In the genomic region with DNA sequence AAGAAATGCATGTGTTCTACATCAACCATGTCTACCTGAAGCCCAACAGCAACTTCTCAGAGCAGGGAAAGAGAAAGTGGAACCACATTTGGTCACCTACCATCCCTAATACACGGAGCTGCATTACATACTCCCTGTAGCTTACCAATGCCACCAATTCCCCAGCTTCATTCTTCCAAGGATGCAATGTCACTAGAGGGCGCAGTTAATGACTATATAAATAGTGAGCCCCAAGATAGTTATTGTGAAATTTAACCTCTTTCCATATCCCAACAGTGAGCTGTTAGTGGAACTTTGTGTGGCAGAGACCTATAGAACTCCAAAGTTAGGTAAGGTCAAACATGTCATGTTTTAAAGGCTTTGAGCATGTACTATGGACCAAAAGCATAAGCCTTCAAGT, we compare ENCODE assay signal across 10 cellular contexts.
A peak's percentile ranks its signal among the peaks of the same experiment; 100 is the strongest.
DNase-seq lines count a peak whose midpoint lies in the region; ATAC-seq, FAIRE-seq and TF ChIP-seq lines count a peak whose summit lies in the region.
"Had no signal": no experiment of that assay in that cellular context is flagged by ENCODE, and none has a peak within 500 bp of the region (broad histone marks: within the 10 kb centered on the region; RNA-seq: fewer than 3 reads in every experiment).

No MANE protein-coding gene starts in this region.

- POLR2A ChIA-PET in activated CD8-positive, alpha-beta T cell treated with anti-CD3 and anti-CD28 coated beads, Interleukin-2, amount 10 ng/mL, durations not matched to agents 7 days and 5 days (lab: Charles Lee), result no interaction called here
- POLR2A ChIA-PET in HepG2 (lab: Yijun Ruan, JAX), result no interaction called here

- WGBS in HepG2 (ENCODE audit: low lambda C conversion rate), result 51% methylated on average over 2 of the region's 2 CpGs
- 64 to 90% (median 72%) methylated on average over 2 of the region's 2 CpGs for WGBS in heart left ventricle, 4 donors

- no peak overlapping the region for H3K4me2 ChIP-seq in HepG2 (ENCODE audit: low read depth, low read length)

- CTCF ChIA-PET in activated CD8-positive, alpha-beta T cell treated with anti-CD3 and anti-CD28 coated beads, Interleukin-2, amount 10 ng/mL, durations not matched to agents 7 days and 5 days (lab: Charles Lee), result interaction anchor here (0.6 to 2.1 kb wide), 6 partner anchors 11 to 736 kb away, joined by 3 to 8 read pairs (median 6); no protein-coding TSS in a partner anchor
- CTCF ChIA-PET in HepG2 (lab: Yijun Ruan, JAX; ENCODE audit: low intra/inter-chr PET ratio, low total read pairs), result interaction anchor here (0.6 to 1.8 kb wide), 5 partner anchors 78 to 736 kb away, joined by 3 to 7 read pairs (median 4); no protein-coding TSS in a partner anchor

- DNase-seq in Daoy (ENCODE audit: low read depth) (peak; percentile 40), KBM-7 (peak; percentile 45), HepG2 (ENCODE audit: low spot score) (peak; percentile 52), cerebellar cortex (ENCODE audit: low spot score) (no peak), NCI-H1417 (lab: John Stamatoyannopoulos, UW) (no peak), heart left ventricle (no peak)
- DNase-seq in activated CD8-positive, alpha-beta T cell treated with anti-CD3 and anti-CD28 coated beads, Interleukin-2, amount 10 ng/mL, durations not matched to agents 7 days and 5 days, result peak; percentile 26
- no peak for DNase-seq in activated CD8-positive, alpha-beta memory T cell treated with anti-CD3 and anti-CD28 coated beads for 24 hours

- H3K9me3 Mint-ChIP-seq in activated CD8-positive, alpha-beta T cell treated with anti-CD3 and anti-CD28 coated beads, Interleukin-2, amount 10 ng/mL, durations not matched to agents 7 days and 5 days (ENCODE audit: insufficient read depth), result no peaks in the 10 kb centered on the region

- in situ Hi-C loops in KBM-7 (cut with MboI; ENCODE audit: low pct_unique_long_range_greater_than_20kb, low sequenced_read_pairs) (no loop called here), HepG2 (cut with HindIII; ENCODE audit: extremely low pct_ligation_motif_present, low pct_unique_long_range_greater_than_20kb) (no loop called here)

- H3K27ac Mint-ChIP-seq in activated CD8-positive, alpha-beta T cell treated with anti-CD3 and anti-CD28 coated beads, Interleukin-2, amount 10 ng/mL, durations not matched to agents 7 days and 5 days, result no peak overlapping the region
- H3K27ac Mint-ChIP-seq: brain had no signal

- H3K4me1 Mint-ChIP-seq in activated CD8-positive, alpha-beta T cell treated with anti-CD3 and anti-CD28 coated beads, Interleukin-2, amount 10 ng/mL, durations not matched to agents 7 days and 5 days (ENCODE audit: low read depth), result no peaks in the 10 kb centered on the region

- TF ChIP-seq CTCF in HepG2 (CRISPR knock-in tag; IDR thresholded peaks at IDR 0.05), result peak; percentile 53
- TF ChIP-seq CTCF in heart left ventricle (IDR thresholded peaks at IDR 0.05), result peak in 5 of 12 donors; percentile 13 to 24 (median 17)

- TF ChIP-seq POLR2A in HepG2 (IDR thresholded peaks at IDR 0.05; ENCODE audit: insufficient read depth in 1 of 2, low read depth in 2 of 2, low read length in 2 of 2) (no peak), heart left ventricle (IDR thresholded peaks at IDR 0.05) (no peak)

- no peak overlapping the region for H3K4me3 Mint-ChIP-seq in activated CD8-positive, alpha-beta T cell treated with anti-CD3 and anti-CD28 coated beads, Interleukin-2, amount 10 ng/mL, durations not matched to agents 7 days and 5 days
- H3K4me3 Mint-ChIP-seq: brain had no signal

- intact Hi-C loops in HepG2 (cut with micrococcal nuclease; ENCODE audit: unreplicated experiment), result loop anchor here (1.0 to 5.0 kb wide), 2 partner anchors 114 to 558 kb away; no protein-coding TSS in a partner anchor
- intact Hi-C loops in heart left ventricle (cut with DNase I), result loop anchor here in 2 of 10 donors (10.0 kb wide), 2 partner anchors 96 to 116 kb away; no protein-coding TSS in a partner anchor

- H3K36me3 Mint-ChIP-seq in activated CD8-positive, alpha-beta T cell treated with anti-CD3 and anti-CD28 coated beads, Interleukin-2, amount 10 ng/mL, durations not matched to agents 7 days and 5 days (ENCODE audit: low read depth), result peaks cover 7% of the 10 kb centered on the region

- H3K4me3 ChIP-seq in HepG2 (replicated peaks in 1 of 3; ENCODE audit: insufficient read depth in 1 of 3, low read depth in 2 of 3, low read length in 3 of 3) (no peak overlapping the region), heart left ventricle (no peak overlapping the region)
- H3K4me3 ChIP-seq: SJSA1 had no signal

- H3K36me3 ChIP-seq in HepG2 (replicated peaks in 1 of 2; ENCODE audit: control insufficient read depth in 1 of 2, insufficient read depth in 2 of 2, low read length in 2 of 2) (no peaks in the 10 kb centered on the region), heart left ventricle (no peaks in the 10 kb centered on the region)
- H3K36me3 ChIP-seq: SJSA1 had no signal

- H3K9me3 ChIP-seq in HepG2 (ENCODE audit: low read length) (no peaks in the 10 kb centered on the region), heart left ventricle (peaks cover 0 to 27% (median 1%) of the 10 kb centered on the region in 12 donors)

- ATAC-seq in activated CD8-positive, alpha-beta T cell treated with anti-CD3 and anti-CD28 coated beads, Interleukin-2, amount 10 ng/mL, durations not matched to agents 7 days and 5 days, result no peak
- peak; percentile 84 for ATAC-seq in HepG2
- ATAC-seq in heart left ventricle, result no peak

- H3K27me3 Mint-ChIP-seq in activated CD8-positive, alpha-beta T cell treated with anti-CD3 and anti-CD28 coated beads, Interleukin-2, amount 10 ng/mL, durations not matched to agents 7 days and 5 days (ENCODE audit: low read depth), result no peaks in the 10 kb centered on the region

- H3K27ac ChIP-seq in HepG2 (ENCODE audit: extremely low read length, insufficient read depth, low read length) (no peak overlapping the region), heart left ventricle (no peak overlapping the region)
- H3K27ac ChIP-seq: SJSA1 had no signal

- no peak overlapping the region for H2AFZ ChIP-seq in HepG2 (ENCODE audit: low read length)

- TF ChIP-seq RAD21 in HepG2 (CRISPR knock-in tag; IDR thresholded peaks at IDR 0.05), result 0 out of 2 replicates have a peak, but pooled peaks have one; percentile 21

- H3K27me3 ChIP-seq in HepG2 (ENCODE audit: control insufficient read depth in 1 of 2, insufficient read depth in 2 of 2, low read length in 2 of 2) (no peaks in the 10 kb centered on the region), heart left ventricle (no peaks in the 10 kb centered on the region)
- H3K27me3 ChIP-seq: SJSA1 had no signal

- TF ChIP-seq EP300 in HepG2 (IDR thresholded peaks at IDR 0.05; ENCODE audit: low read depth in 2 of 2, low read length in 2 of 2) (no peak), HepG2 (CRISPR knock-in tag; IDR thresholded peaks at IDR 0.05; ENCODE audit: borderline replicate concordance) (no peak)

- H3K9ac ChIP-seq in HepG2 (ENCODE audit: insufficient read depth, low read depth, low read length), result no peak overlapping the region

- H3K79me2 ChIP-seq in HepG2 (ENCODE audit: insufficient read depth, low read length), result no peaks in the 10 kb centered on the region

- H4K20me1 ChIP-seq in HepG2 (ENCODE audit: insufficient read depth, low read length), result no peaks in the 10 kb centered on the region

- no TSS peak for BruUV-seq in HepG2 (replicated peaks; lab: Mats Ljungman, UMichigan)

- peak; percentile 63 for FAIRE-seq in HepG2 (lab: Jason Lieb, UNC)

- no peaks in the 10 kb centered on the region for H3K4me1 ChIP-seq in HepG2 (ENCODE audit: insufficient read depth, low read length)
- no peaks in the 10 kb centered on the region for H3K4me1 ChIP-seq in heart left ventricle
- H3K4me1 ChIP-seq: SJSA1 had no signal

TF ChIP-seq in HepG2, 621 proteins besides CTCF, POLR2A, EP300 and RAD21 (continues in another document):
- TF ChIP-seq FLYWCH1 (CRISPR knock-in tag; IDR thresholded peaks at IDR 0.05) (no peak), ZNF549 (CRISPR knock-in tag; IDR thresholded peaks at IDR 0.05) (no peak), NFE2 (CRISPR knock-in tag; IDR thresholded peaks at IDR 0.05) (no peak), STAG1 (CRISPR knock-in tag; IDR thresholded peaks at IDR 0.05) (peak; percentile 54), MIER3 (CRISPR knock-in tag; IDR thresholded peaks at IDR 0.05; ENCODE audit: borderline replicate concordance) (no peak), CEBPB (IDR thresholded peaks at IDR 0.05; ENCODE audit: borderline replicate concordance, low read depth, low read length) (peak; percentile 67), SP2 (CRISPR knock-in tag; IDR thresholded peaks at IDR 0.05) (no peak), SIX4 (CRISPR knock-in tag; IDR thresholded peaks at IDR 0.05) (no peak), MIXL1 (CRISPR knock-in tag; IDR thresholded peaks at IDR 0.05) (0 out of 2 replicates have a peak, but pooled peaks have one; percentile 46), SMC3 (IDR thresholded peaks at IDR 0.05; ENCODE audit: low read length) (peak; percentile 46), FOXC1 (CRISPR knock-in tag; IDR thresholded peaks at IDR 0.05; ENCODE audit: borderline replicate concordance) (no peak), ZNF383 (CRISPR knock-in tag; IDR thresholded peaks at IDR 0.05; ENCODE audit: borderline replicate concordance) (no peak), REL (CRISPR knock-in tag; conservative IDR thresholded peaks at IDR 0.05) (no peak), CEBPG (CRISPR knock-in tag; IDR thresholded peaks at IDR 0.05) (0 out of 2 replicates have a peak, but pooled peaks have one; percentile 22)
- TF ChIP-seq, protein P1, sequence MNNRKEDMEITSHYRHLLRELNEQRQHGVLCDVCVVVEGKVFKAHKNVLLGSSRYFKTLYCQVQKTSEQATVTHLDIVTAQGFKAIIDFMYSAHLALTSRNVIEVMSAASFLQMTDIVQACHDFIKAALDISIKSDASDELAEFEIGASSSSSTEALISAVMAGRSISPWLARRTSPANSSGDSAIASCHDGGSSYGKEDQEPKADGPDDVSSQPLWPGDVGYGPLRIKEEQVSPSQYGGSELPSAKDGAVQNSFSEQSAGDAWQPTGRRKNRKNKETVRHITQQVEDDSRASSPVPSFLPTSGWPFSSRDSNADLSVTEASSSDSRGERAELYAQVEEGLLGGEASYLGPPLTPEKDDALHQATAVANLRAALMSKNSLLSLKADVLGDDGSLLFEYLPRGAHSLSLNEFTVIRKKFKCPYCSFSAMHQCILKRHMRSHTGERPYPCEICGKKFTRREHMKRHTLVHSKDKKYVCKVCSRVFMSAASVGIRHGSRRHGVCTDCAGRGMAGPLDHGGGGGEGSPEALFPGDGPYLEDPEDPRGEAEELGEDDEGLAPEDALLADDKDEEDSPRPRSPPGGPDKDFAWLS (CRISPR knock-in tag; IDR thresholded peaks at IDR 0.05; ENCODE audit: borderline replicate concordance), result no peak
- TF ChIP-seq, protein P2, sequence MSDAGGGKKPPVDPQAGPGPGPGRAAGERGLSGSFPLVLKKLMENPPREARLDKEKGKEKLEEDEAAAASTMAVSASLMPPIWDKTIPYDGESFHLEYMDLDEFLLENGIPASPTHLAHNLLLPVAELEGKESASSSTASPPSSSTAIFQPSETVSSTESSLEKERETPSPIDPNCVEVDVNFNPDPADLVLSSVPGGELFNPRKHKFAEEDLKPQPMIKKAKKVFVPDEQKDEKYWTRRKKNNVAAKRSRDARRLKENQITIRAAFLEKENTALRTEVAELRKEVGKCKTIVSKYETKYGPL (CRISPR knock-in tag; IDR thresholded peaks at IDR 0.05), result no peak

Comparison
In these comparisons a context has a peak if more than half of its experiments do, and no peak if none do; other contexts are left out.
1. DNase-seq: peak in Daoy (single experiment), KBM-7 (single experiment), activated CD8-positive, alpha-beta T cell treated with anti-CD3 and anti-CD28 coated beads, Interleukin-2, amount 10 ng/mL, durations not matched to agents 7 days and 5 days (single experiment) and HepG2 (single experiment); none in cerebellar cortex (single experiment), activated CD8-positive, alpha-beta memory T cell treated with anti-CD3 and anti-CD28 coated beads for 24 hours (single experiment), NCI-H1417 (0 of 3) and heart left ventricle (0 of 5).